In the genomic region with DNA sequence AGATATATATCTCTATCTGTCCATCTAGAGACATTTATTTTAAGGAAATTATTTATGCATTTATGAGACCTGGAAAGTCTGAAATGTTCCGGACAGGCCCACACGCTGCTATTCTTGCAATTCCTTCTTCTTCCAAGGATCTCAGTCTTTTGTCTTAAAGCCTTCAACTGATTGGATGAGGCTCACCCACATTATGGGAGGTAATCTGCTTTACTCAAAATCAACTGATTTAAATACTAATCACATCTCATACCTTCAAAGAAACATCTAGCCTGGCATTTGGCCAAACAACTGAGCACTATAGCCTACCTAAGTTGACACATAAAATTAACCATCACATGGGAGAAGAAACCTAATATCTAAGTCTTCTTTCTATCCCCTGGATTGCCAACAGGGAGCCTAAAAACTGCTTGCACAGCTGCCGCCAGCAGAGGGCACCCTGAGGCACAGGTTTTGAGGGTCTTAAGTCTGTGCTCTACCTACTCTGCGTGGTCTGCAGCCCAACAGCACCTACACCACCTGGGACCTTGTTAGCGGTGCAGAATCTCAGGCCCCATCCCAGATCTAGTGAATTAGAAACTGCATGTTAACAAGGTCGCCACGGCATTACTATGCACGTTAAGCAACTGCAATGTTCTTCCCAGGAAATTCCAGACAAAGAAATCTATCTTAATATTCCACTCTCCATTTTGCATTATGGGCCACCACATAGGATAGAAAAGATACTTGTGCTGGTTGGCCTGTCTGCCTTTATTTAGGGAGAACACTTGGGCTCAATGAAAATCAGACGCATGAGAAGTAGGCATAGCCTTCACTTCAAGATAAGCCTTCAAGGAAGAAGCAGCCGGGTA, we compare ENCODE assay signal across 8 cellular contexts.
A peak's percentile ranks its signal among the peaks of the same experiment; 100 is the strongest.
DNase-seq lines count a peak whose midpoint lies in the region; ATAC-seq and TF ChIP-seq lines count a peak whose summit lies in the region.

No MANE protein-coding gene starts in this region.

- no peaks in the 10 kb centered on the region for H3K36me3 ChIP-seq in RWPE2 (ENCODE audit: low read depth)

- ATAC-seq in HG03280 (IDR thresholded peaks at IDR 0.05; ENCODE audit: unreplicated experiment) (peak; percentile 52), RWPE2 (ENCODE audit: low read depth) (peak; percentile 38; the same call in 2 of the 3 replicates), GM18498 (IDR thresholded peaks at IDR 0.05; ENCODE audit: unreplicated experiment) (no peak)

- DNase-seq in DMS 273 (lab: John Stamatoyannopoulos, UW; ENCODE audit: unreplicated experiment) (peak; percentile 65), DMS 273 treated with DMSO at 0.1 percent for 48 hours (lab: John Stamatoyannopoulos, UW) (no peak), RWPE2 (ENCODE audit: low spot score) (no peak), foreskin melanocyte (peak; percentile 23), smooth muscle cell of the brain vasculature (ENCODE audit: low read depth, low spot score) (peak; percentile 7), GF-D8 (lab: John Stamatoyannopoulos, UW) (no peak)

- H3K27ac ChIP-seq in RWPE2 (ENCODE audit: poor library complexity, severe bottlenecking), result no peak overlapping the region

- H3K9me3 ChIP-seq in RWPE2 (ENCODE audit: severe bottlenecking), result no peaks in the 10 kb centered on the region

- no peak overlapping the region for H3K4me3 ChIP-seq in RWPE2 (ENCODE audit: severe bottlenecking)

- peak; percentile 95 for TF ChIP-seq CTCF in RWPE2 (IDR thresholded peaks at IDR 0.05; ENCODE audit: poor library complexity, severe bottlenecking)

- H3K4me1 ChIP-seq in RWPE2 (ENCODE audit: insufficient read depth, poor library complexity, severe bottlenecking), result no peaks in the 10 kb centered on the region

- peaks cover 20% of the 10 kb centered on the region for H3K27me3 ChIP-seq in RWPE2 (ENCODE audit: insufficient read depth, poor library complexity, severe bottlenecking)

Comparison
In these comparisons a context has a peak if more than half of its experiments do, and no peak if none do; other contexts are left out.
1. DNase-seq: peak in DMS 273 (single experiment), foreskin melanocyte (single experiment) and smooth muscle cell of the brain vasculature (single experiment); none in DMS 273 treated with DMSO at 0.1 percent for 48 hours (single experiment), RWPE2 (single experiment) and GF-D8 (single experiment).